ENCODE assay signal across 23 cellular contexts in the genomic region with DNA sequence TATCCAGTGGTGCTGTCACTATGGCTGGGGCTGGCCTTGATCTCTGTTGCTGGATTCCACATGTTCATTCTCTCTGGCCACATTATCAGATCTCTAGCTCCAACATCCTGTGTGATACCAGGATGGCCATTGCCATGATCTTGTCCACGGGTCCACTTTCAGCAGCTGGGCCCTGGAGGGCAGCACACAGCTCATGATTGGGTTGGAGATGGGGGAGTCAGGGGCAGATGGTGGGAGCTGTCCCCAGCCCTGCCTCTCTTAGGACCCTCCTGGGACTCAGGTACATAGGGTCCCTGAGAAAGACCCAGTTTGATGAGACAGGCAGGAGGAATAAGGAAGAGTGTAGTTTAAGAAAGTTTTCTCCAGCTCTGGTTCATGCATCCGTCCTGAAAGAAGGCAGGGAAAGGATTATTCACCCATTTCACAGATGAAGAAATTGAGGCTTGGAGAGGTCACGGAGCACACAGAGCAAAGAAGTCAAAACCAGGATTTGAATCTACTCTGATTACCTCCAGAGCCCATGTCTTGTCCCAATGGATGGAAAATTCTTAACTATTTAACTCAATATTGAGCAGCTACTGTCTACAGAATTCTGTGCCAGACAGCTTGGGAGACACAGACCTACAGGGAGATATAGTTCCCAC.
DNase-seq lines count a peak whose midpoint lies in the region; ATAC-seq, FAIRE-seq and TF ChIP-seq lines count a peak whose summit lies in the region.
"Had no signal": no experiment of that assay in that cellular context is flagged by ENCODE, and none has a peak within 500 bp of the region (broad histone marks: within the 10 kb centered on the region; RNA-seq: fewer than 3 reads in every experiment).

No MANE protein-coding gene starts in this region.

- no peak overlapping the region for H3K4me3 ChIP-seq in RWPE2 (ENCODE audit: severe bottlenecking)
- H3K4me3 ChIP-seq in HepG2 (replicated peaks in 1 of 3; ENCODE audit: insufficient read depth in 1 of 3, low read depth in 2 of 3, low read length in 3 of 3): no peak overlapping the region
- H3K4me3 ChIP-seq in spleen: no peak overlapping the region
- H3K4me3 ChIP-seq: BLaER1, GM23248, HAP-1, MG63 had no signal

- POLR2A ChIA-PET in HepG2 (lab: Yijun Ruan, JAX): interaction anchor here (1.1 kb wide), 1 partner anchor 11 kb away, joined by 4 read pairs; no protein-coding TSS in a partner anchor

- CTCF ChIA-PET in HepG2 (lab: Yijun Ruan, JAX; ENCODE audit: low intra/inter-chr PET ratio, low total read pairs): no interaction called here

- ATAC-seq in RWPE2 (ENCODE audit: low read depth): no peak
- ATAC-seq in HepG2: no peak
- no peak for ATAC-seq in GM21825 (IDR thresholded peaks at IDR 0.05; ENCODE audit: unreplicated experiment)

- H3K27ac ChIP-seq in RWPE2 (ENCODE audit: poor library complexity, severe bottlenecking): no peak overlapping the region
- no peak overlapping the region for H3K27ac ChIP-seq in HepG2 (ENCODE audit: extremely low read length, insufficient read depth, low read length)
- H3K27ac ChIP-seq in spleen: no peak overlapping the region
- H3K27ac ChIP-seq: 22Rv1, BLaER1, GM23248 had no signal

- peaks cover 6% of the 10 kb centered on the region for H3K4me1 ChIP-seq in RWPE2 (ENCODE audit: insufficient read depth, poor library complexity, severe bottlenecking)
- H3K4me1 ChIP-seq in HepG2 (ENCODE audit: insufficient read depth, low read length): peaks cover 79% of the 10 kb centered on the region
- peaks cover 3 to 60% (median 22%) of the 10 kb centered on the region in 6 donors for H3K4me1 ChIP-seq in spleen

- in situ Hi-C loops in HepG2 (cut with HindIII; ENCODE audit: extremely low pct_ligation_motif_present, low pct_unique_long_range_greater_than_20kb): no loop called here

- TF ChIP-seq CTCF in RWPE2 (IDR thresholded peaks at IDR 0.05; ENCODE audit: poor library complexity, severe bottlenecking): no peak
- no peak for TF ChIP-seq CTCF in HepG2 (CRISPR knock-in tag; IDR thresholded peaks at IDR 0.05)
- TF ChIP-seq CTCF in spleen (IDR thresholded peaks at IDR 0.05 in 8 of 11, conservative IDR thresholded peaks at IDR 0.05 in 3 of 11): no peak

- H3K27me3 ChIP-seq in RWPE2 (ENCODE audit: insufficient read depth, poor library complexity, severe bottlenecking): no peaks in the 10 kb centered on the region
- H3K27me3 ChIP-seq in HepG2 (ENCODE audit: control insufficient read depth in 1 of 2, insufficient read depth in 2 of 2, low read length in 2 of 2): peaks cover 0 to 4% of the 10 kb centered on the region in 2 experiments; a peak in 1 of 5 replicates
- H3K27me3 ChIP-seq in spleen (replicated peaks in 1 of 7): no peaks in the 10 kb centered on the region
- H3K27me3 ChIP-seq: BLaER1, MG63 had no signal

- WGBS in HepG2 (ENCODE audit: low lambda C conversion rate): 65% methylated on average over 3 of the region's 3 CpGs
- 77 to 95% (median 88%) methylated on average over 3 of the region's 3 CpGs for WGBS in spleen, 5 donors

- no peak for TF ChIP-seq EP300 in HepG2 (IDR thresholded peaks at IDR 0.05; ENCODE audit: low read depth in 2 of 2, low read length in 2 of 2)
- no peak for TF ChIP-seq EP300 in HepG2 (CRISPR knock-in tag; IDR thresholded peaks at IDR 0.05; ENCODE audit: borderline replicate concordance)

- no peak overlapping the region for H3K9ac ChIP-seq in HepG2 (ENCODE audit: insufficient read depth, low read depth, low read length)
- H3K9ac ChIP-seq: BLaER1, GM23248, SK-N-SH had no signal

- no peak for FAIRE-seq in HepG2 (lab: Jason Lieb, UNC)
- FAIRE-seq: GM12891 had no signal

- no TSS peak for BruUV-seq in HepG2 (replicated peaks; lab: Mats Ljungman, UMichigan)

- H2AFZ ChIP-seq in HepG2 (ENCODE audit: low read length): no peak overlapping the region
- H2AFZ ChIP-seq: GM23248 had no signal

- no peak for TF ChIP-seq RAD21 in HepG2 (CRISPR knock-in tag; IDR thresholded peaks at IDR 0.05)

- TF ChIP-seq POLR2A in HepG2 (IDR thresholded peaks at IDR 0.05; ENCODE audit: insufficient read depth in 1 of 2, low read depth in 2 of 2, low read length in 2 of 2): no peak
- TF ChIP-seq POLR2A in spleen (IDR thresholded peaks at IDR 0.05): no peak

- H3K4me2 ChIP-seq in HepG2 (ENCODE audit: low read depth, low read length): no peak overlapping the region
- H3K4me2 ChIP-seq: BLaER1, SK-N-SH had no signal

- no peaks in the 10 kb centered on the region for H3K79me2 ChIP-seq in HepG2 (ENCODE audit: insufficient read depth, low read length)

- peak; percentile 30 for DNase-seq in activated effector memory CD4-positive, alpha-beta T cell treated with anti-CD3 and anti-CD28 coated beads, Interleukin-2, amount 50 U/mL, for 16 hours
- DNase-seq in activated effector memory CD4-positive, alpha-beta T cell treated with Interleukin-2 at 50 U/mL for 16 hours: no peak
- peak; percentile 37 for DNase-seq in RWPE2 (ENCODE audit: low spot score)
- no peak for DNase-seq in HepG2 (ENCODE audit: low spot score)
- peak; percentile 58 for DNase-seq in spleen
- DNase-seq in NCI-H2029 treated with DMSO at 0.1 percent for 48 hours (lab: John Stamatoyannopoulos, UW): no peak
- no peak for DNase-seq in HK-2 (ENCODE audit: unreplicated experiment)
- DNase-seq: ACHN; CD4-positive, alpha-beta memory T cell; DMS153; GM23248; MG63; NCI-H1417; NCI-H1694 treated with DMSO at 0.1 percent for 48 hours; NCI-H446; NCI-H526; SHP77 treated with DMSO at 0.1 percent for 48 hours; SK-N-SH had no signal

- intact Hi-C loops in HepG2 (cut with micrococcal nuclease; ENCODE audit: unreplicated experiment): no loop called here
- intact Hi-C loops in spleen (cut with DNase I; ENCODE audit: low total_unique reads): no loop called here

- no peaks in the 10 kb centered on the region for H3K36me3 ChIP-seq in RWPE2 (ENCODE audit: low read depth)
- no peaks in the 10 kb centered on the region for H3K36me3 ChIP-seq in HepG2 (replicated peaks in 1 of 2; ENCODE audit: control insufficient read depth in 1 of 2, insufficient read depth in 2 of 2, low read length in 2 of 2)
- no peaks in the 10 kb centered on the region for H3K36me3 ChIP-seq in spleen
- H3K36me3 ChIP-seq: BLaER1, HAP-1, MG63 had no signal

- H3K9me3 ChIP-seq in RWPE2 (ENCODE audit: severe bottlenecking): no peaks in the 10 kb centered on the region
- H3K9me3 ChIP-seq in HepG2 (ENCODE audit: low read length): no peaks in the 10 kb centered on the region
- no peaks in the 10 kb centered on the region for H3K9me3 ChIP-seq in spleen
- H3K9me3 ChIP-seq: BLaER1, HAP-1, MG63, SK-N-SH had no signal

- H4K20me1 ChIP-seq in HepG2 (ENCODE audit: insufficient read depth, low read length): no peaks in the 10 kb centered on the region
- H4K20me1 ChIP-seq: BLaER1 had no signal

TF ChIP-seq in HepG2, 621 proteins besides CTCF, POLR2A, EP300 and RAD21:
- no peak for TF ChIP-seq ZSCAN12 (CRISPR knock-in tag; IDR thresholded peaks at IDR 0.05)
- TF ChIP-seq HNF4A (CRISPR knock-in tag; IDR thresholded peaks at IDR 0.05): peak; percentile 36; the same call in 1 of the 2 replicates
- TF ChIP-seq RXRA (CRISPR knock-in tag; IDR thresholded peaks at IDR 0.05): no peak
- peak; percentile 83 for TF ChIP-seq ZNF629 (CRISPR knock-in tag; conservative IDR thresholded peaks at IDR 0.05)
- TF ChIP-seq SP5 (CRISPR knock-in tag; IDR thresholded peaks at IDR 0.05; ENCODE audit: borderline replicate concordance, low read depth): no peak
TF ChIP-seq in HepG2: peak in this region for 2.

Comparison
In these comparisons a context has a peak if more than half of its experiments do, and no peak if none do; other contexts are left out.
1. DNase-seq: peak in activated effector memory CD4-positive, alpha-beta T cell treated with anti-CD3 and anti-CD28 coated beads, Interleukin-2, amount 50 U/mL, for 16 hours (single experiment), RWPE2 (single experiment) and spleen (single experiment); none in activated effector memory CD4-positive, alpha-beta T cell treated with Interleukin-2 at 50 U/mL for 16 hours (single experiment), HepG2 (single experiment), NCI-H2029 treated with DMSO at 0.1 percent for 48 hours (single experiment) and HK-2 (single experiment).